In the genomic region with DNA sequence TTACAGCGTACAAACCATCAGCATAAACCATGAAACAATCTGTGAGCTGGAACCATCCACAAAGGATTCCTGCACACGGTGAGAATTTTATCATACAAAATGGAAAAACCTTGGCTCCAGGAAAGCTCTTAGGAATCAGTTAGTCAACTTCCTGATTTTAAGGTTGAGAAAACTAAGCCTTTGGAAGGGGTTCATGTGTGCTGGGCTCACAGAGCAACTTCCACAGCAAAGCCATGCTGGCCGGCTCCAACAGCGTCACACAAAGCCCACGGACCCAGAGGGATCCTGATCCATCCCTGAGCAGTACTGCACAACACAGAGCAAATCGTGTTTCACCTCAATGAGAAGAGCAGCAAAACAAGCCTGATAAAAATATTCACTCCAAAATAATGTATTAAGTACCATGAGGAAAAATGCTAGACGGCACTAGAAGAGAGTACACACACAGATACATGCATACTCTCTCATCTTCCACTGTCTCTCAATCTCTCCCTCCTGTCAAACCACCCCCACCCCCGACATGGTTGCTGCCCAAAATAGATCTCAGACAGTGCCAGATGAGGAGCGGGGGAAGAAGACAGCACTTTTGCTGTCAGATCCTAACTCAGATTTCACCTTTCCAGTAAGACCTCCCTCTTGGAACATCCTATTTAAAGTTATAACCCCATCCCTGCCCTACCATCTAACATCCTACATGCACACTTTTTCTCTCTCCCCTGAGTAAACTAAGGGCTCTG, we compare ENCODE assay signal across 8 cellular contexts.
"Had no signal": no experiment of that assay in that cellular context is flagged by ENCODE, and none has a peak within 500 bp of the region (broad histone marks: within the 10 kb centered on the region; RNA-seq: fewer than 3 reads in every experiment).

No MANE protein-coding gene starts in this region.

- ATAC-seq: stimulated activated effector memory CD8-positive, alpha-beta T cell treated with anti-CD3 and anti-CD28 coated beads, Interleukin-12 subunit alpha, Interleukin-12 subunit beta, amount 100 ng/mL, for 72 hours had no signal

- H3K4me3 ChIP-seq: dorsolateral prefrontal cortex, thoracic aorta had no signal

- H3K36me3 Mint-ChIP-seq: stimulated activated effector memory CD8-positive, alpha-beta T cell treated with anti-CD3 and anti-CD28 coated beads, Interleukin-12 subunit alpha, Interleukin-12 subunit beta, amount 100 ng/mL, for 72 hours had no signal

- H3K27ac Mint-ChIP-seq: activated CD4-positive, alpha-beta T cell treated with anti-CD3 and anti-CD28 coated beads, Interleukin-2, amount 10 ng/mL, durations not matched to agents 7 days and 5 days; activated T-helper 1 cell treated with anti-CD3 and anti-CD28 coated beads, Interleukin-12 subunit alpha, Interleukin-12 subunit beta, Interleukin-2, Interleukin-4 antibody, amounts not matched to agents 30 ng/mL and 10 ng/mL and 1 ng/mL, durations not matched to agents 14 hours and 24 hours and 36 hours; stimulated activated effector memory CD8-positive, alpha-beta T cell treated with anti-CD3 and anti-CD28 coated beads, Interleukin-12 subunit alpha, Interleukin-12 subunit beta, amount 100 ng/mL, for 72 hours had no signal

- H3K27me3 Mint-ChIP-seq: activated CD4-positive, alpha-beta T cell treated with anti-CD3 and anti-CD28 coated beads, Interleukin-2, amount 10 ng/mL, durations not matched to agents 7 days and 5 days had no signal

- H3K27ac ChIP-seq: dorsolateral prefrontal cortex, thoracic aorta had no signal

- H3K4me3 Mint-ChIP-seq: activated CD4-positive, alpha-beta T cell treated with anti-CD3 and anti-CD28 coated beads, Interleukin-2, amount 10 ng/mL, durations not matched to agents 7 days and 5 days; activated T-helper 1 cell treated with anti-CD3 and anti-CD28 coated beads, Interleukin-12 subunit alpha, Interleukin-12 subunit beta, Interleukin-2, Interleukin-4 antibody, amounts not matched to agents 30 ng/mL and 10 ng/mL and 1 ng/mL, durations not matched to agents 14 hours and 24 hours and 36 hours; stimulated activated effector memory CD8-positive, alpha-beta T cell treated with anti-CD3 and anti-CD28 coated beads, Interleukin-12 subunit alpha, Interleukin-12 subunit beta, amount 100 ng/mL, for 72 hours had no signal

- H3K4me1 Mint-ChIP-seq: stimulated activated effector memory CD8-positive, alpha-beta T cell treated with anti-CD3 and anti-CD28 coated beads, Interleukin-12 subunit alpha, Interleukin-12 subunit beta, amount 100 ng/mL, for 72 hours had no signal

- H3K9me3 ChIP-seq: thoracic aorta had no signal

- H3K27me3 ChIP-seq: dorsolateral prefrontal cortex had no signal

- H3K36me3 ChIP-seq: thoracic aorta had no signal

- DNase-seq: activated CD4-positive, alpha-beta T cell treated with anti-CD3 and anti-CD28 coated beads, Interleukin-2, amount 10 ng/mL, durations not matched to agents 7 days and 5 days; activated naive CD4-positive, alpha-beta T cell treated with Interleukin-2 at 50 U/mL for 16 hours; dorsolateral prefrontal cortex; hypothalamus; kidney had no signal

- H3K9me3 Mint-ChIP-seq: activated CD4-positive, alpha-beta T cell treated with anti-CD3 and anti-CD28 coated beads, Interleukin-2, amount 10 ng/mL, durations not matched to agents 7 days and 5 days; activated T-helper 1 cell treated with anti-CD3 and anti-CD28 coated beads, Interleukin-12 subunit alpha, Interleukin-12 subunit beta, Interleukin-2, Interleukin-4 antibody, amounts not matched to agents 30 ng/mL and 10 ng/mL and 1 ng/mL, durations not matched to agents 14 hours and 24 hours and 36 hours; stimulated activated effector memory CD8-positive, alpha-beta T cell treated with anti-CD3 and anti-CD28 coated beads, Interleukin-12 subunit alpha, Interleukin-12 subunit beta, amount 100 ng/mL, for 72 hours had no signal
